1 cellular context compared by ENCODE assay signal in genomic region chr19:58278156-58279041, GRCh38.
A peak's percentile ranks its signal among the peaks of the same experiment; 100 is the strongest.
TF ChIP-seq lines count a peak whose summit lies in the region.

Gene ZNF8 (plus strand): TSS chr19:58278955. CDS start chr19:58279082, 127 bp downstream.

TF ChIP-seq in HepG2, 621 proteins besides CTCF, POLR2A, EP300 and RAD21 (continued from another document and continues in another):
- TF ChIP-seq E2F5 (CRISPR knock-in tag; conservative IDR thresholded peaks at IDR 0.05), result no peak
- no peak; the same call in 1 of the 2 replicates for TF ChIP-seq ZNF30 (CRISPR knock-in tag; IDR thresholded peaks at IDR 0.05)
- no peak; the same call in 1 of the 2 replicates for TF ChIP-seq ZBTB20 (CRISPR knock-in tag; IDR thresholded peaks at IDR 0.05; ENCODE audit: borderline replicate concordance, low read depth)
- no peak for TF ChIP-seq RAD51 (IDR thresholded peaks at IDR 0.05; ENCODE audit: borderline replicate concordance)
- peak; percentile 45; the same call in 1 of the 2 replicates for TF ChIP-seq ZNF331 (CRISPR knock-in tag; IDR thresholded peaks at IDR 0.05)
- peak; percentile 72 for TF ChIP-seq POLR2AphosphoS5 (IDR thresholded peaks at IDR 0.05; ENCODE audit: low read depth, low read length)
- TF ChIP-seq ZNF691 (CRISPR knock-in tag; IDR thresholded peaks at IDR 0.05; ENCODE audit: borderline replicate concordance, low read depth), result peak; percentile 50; the same call in 1 of the 2 replicates
- no peak for TF ChIP-seq HMGA1 (CRISPR knock-in tag; conservative IDR thresholded peaks at IDR 0.05)
- no peak for TF ChIP-seq ELK4 (CRISPR knock-in tag; IDR thresholded peaks at IDR 0.05; ENCODE audit: borderline replicate concordance)
- TF ChIP-seq SMARCE1 (IDR thresholded peaks at IDR 0.05; ENCODE audit: borderline replicate concordance), result no peak
- TF ChIP-seq ZNF510 (CRISPR knock-in tag; IDR thresholded peaks at IDR 0.05; ENCODE audit: low read depth), result peak; percentile 82; the same call in 1 of the 2 replicates
- TF ChIP-seq ZNF329 (CRISPR knock-in tag; IDR thresholded peaks at IDR 0.05; ENCODE audit: low read depth), result peak; percentile 68; the same call in 1 of the 2 replicates
- TF ChIP-seq PCBP1 (IDR thresholded peaks at IDR 0.05; ENCODE audit: borderline replicate concordance, low read depth, low read length), result no peak
- no peak for TF ChIP-seq MBD4 (IDR thresholded peaks at IDR 0.05; ENCODE audit: borderline replicate concordance, low read length)
- TF ChIP-seq SRSF4 (IDR thresholded peaks at IDR 0.05; ENCODE audit: low read depth, low read length, poor library complexity, severe bottlenecking), result no peak
- TF ChIP-seq THRA (CRISPR knock-in tag; IDR thresholded peaks at IDR 0.05; ENCODE audit: borderline replicate concordance), result no peak; the same call in 1 of the 2 replicates
- TF ChIP-seq NFYC (CRISPR knock-in tag; IDR thresholded peaks at IDR 0.05), result peak; percentile 100
- TF ChIP-seq ZNF530 (CRISPR knock-in tag; IDR thresholded peaks at IDR 0.05; ENCODE audit: low read depth), result no peak
- TF ChIP-seq ZNF619 (CRISPR knock-in tag; IDR thresholded peaks at IDR 0.05), result 0 out of 2 replicates have a peak, but pooled peaks have one; percentile 30
- 0 out of 2 replicates have a peak, but pooled peaks have one; percentile 48 for TF ChIP-seq ZNF552 (CRISPR knock-in tag; IDR thresholded peaks at IDR 0.05; ENCODE audit: borderline replicate concordance)
- TF ChIP-seq ZNF318 (CRISPR knock-in tag; IDR thresholded peaks at IDR 0.05), result peak; percentile 45; the same call in 1 of the 2 replicates
- TF ChIP-seq RARA (CRISPR knock-in tag; IDR thresholded peaks at IDR 0.05), result no peak
- peak; percentile 89 for TF ChIP-seq SRSF1 (optimal IDR thresholded peaks at IDR 0.05; ENCODE audit: low read depth, low read length)
- TF ChIP-seq SMAD3 (CRISPR knock-in tag; IDR thresholded peaks at IDR 0.05), result peak; percentile 66; the same call in 1 of the 2 replicates
- no peak for TF ChIP-seq TBX3 (IDR thresholded peaks at IDR 0.05; ENCODE audit: borderline replicate concordance)
- TF ChIP-seq HMG20B (CRISPR knock-in tag; conservative IDR thresholded peaks at IDR 0.05), result no peak
- TF ChIP-seq PHF21A (CRISPR knock-in tag; IDR thresholded peaks at IDR 0.05), result peak; percentile 84
- TF ChIP-seq ZNF280B (CRISPR knock-in tag; IDR thresholded peaks at IDR 0.05; ENCODE audit: borderline replicate concordance), result peak; percentile 57
- peak; percentile 31; the same call in 1 of the 2 replicates for TF ChIP-seq MIER3 (CRISPR knock-in tag; IDR thresholded peaks at IDR 0.05; ENCODE audit: borderline replicate concordance)
- peak; percentile 87 for TF ChIP-seq ZNF350 (CRISPR knock-in tag; IDR thresholded peaks at IDR 0.05; ENCODE audit: borderline replicate concordance, low read depth)
- TF ChIP-seq RCOR2 (CRISPR knock-in tag; IDR thresholded peaks at IDR 0.05), result 0 out of 2 replicates have a peak, but pooled peaks have one; percentile 30
- TF ChIP-seq ZSCAN9 (CRISPR knock-in tag; IDR thresholded peaks at IDR 0.05; ENCODE audit: borderline replicate concordance), result no peak
- TF ChIP-seq FOXM1 (CRISPR knock-in tag; IDR thresholded peaks at IDR 0.05), result no peak
- TF ChIP-seq ZSCAN20 (CRISPR knock-in tag; IDR thresholded peaks at IDR 0.05; ENCODE audit: borderline replicate concordance), result no peak; the same call in 1 of the 2 replicates
- peak; percentile 63; the same call in 1 of the 2 replicates for TF ChIP-seq ZNF501 (CRISPR knock-in tag; IDR thresholded peaks at IDR 0.05)
- peak; percentile 86 for TF ChIP-seq ZMYM4 (CRISPR knock-in tag; IDR thresholded peaks at IDR 0.05)
- no peak for TF ChIP-seq TOE1 (CRISPR knock-in tag; IDR thresholded peaks at IDR 0.05)
- peak; percentile 15; the same call in 1 of the 2 replicates for TF ChIP-seq FOXK2 (IDR thresholded peaks at IDR 0.05)
- TF ChIP-seq LBX2 (CRISPR knock-in tag; IDR thresholded peaks at IDR 0.05; ENCODE audit: borderline replicate concordance), result no peak
- peak; percentile 17; the same call in 1 of the 2 replicates for TF ChIP-seq MTA1 (CRISPR knock-in tag; IDR thresholded peaks at IDR 0.05; ENCODE audit: borderline replicate concordance)
- TF ChIP-seq ZNF580 (CRISPR knock-in tag; IDR thresholded peaks at IDR 0.05; ENCODE audit: borderline replicate concordance, low read depth), result no peak
- TF ChIP-seq SYNCRIP (IDR thresholded peaks at IDR 0.05; ENCODE audit: insufficient read depth, low read depth, low read length), result no peak
- TF ChIP-seq SNAPC2 (CRISPR knock-in tag; IDR thresholded peaks at IDR 0.05), result peak; percentile 61; the same call in 1 of the 2 replicates
- TF ChIP-seq RNF2 (conservative IDR thresholded peaks at IDR 0.05; ENCODE audit: low read depth), result 0 out of 2 replicates have a peak, but pooled peaks have one; percentile 7
- TF ChIP-seq ZNF362 (CRISPR knock-in tag; IDR thresholded peaks at IDR 0.05; ENCODE audit: borderline replicate concordance), result no peak
- no peak for TF ChIP-seq SMC3 (IDR thresholded peaks at IDR 0.05; ENCODE audit: low read length)
- peak; percentile 53; the same call in 1 of the 2 replicates for TF ChIP-seq RXRA (CRISPR knock-in tag; IDR thresholded peaks at IDR 0.05)
- peak; percentile 85 for TF ChIP-seq HCFC1 (IDR thresholded peaks at IDR 0.05; ENCODE audit: low read depth, low read length)
- peak; percentile 63; the same call in 1 of the 2 replicates for TF ChIP-seq ZNF746 (CRISPR knock-in tag; IDR thresholded peaks at IDR 0.05)
- no peak for TF ChIP-seq SMAD9 (CRISPR knock-in tag; IDR thresholded peaks at IDR 0.05)
